ENCODE assay signal across 8 cellular contexts in the genomic region with DNA sequence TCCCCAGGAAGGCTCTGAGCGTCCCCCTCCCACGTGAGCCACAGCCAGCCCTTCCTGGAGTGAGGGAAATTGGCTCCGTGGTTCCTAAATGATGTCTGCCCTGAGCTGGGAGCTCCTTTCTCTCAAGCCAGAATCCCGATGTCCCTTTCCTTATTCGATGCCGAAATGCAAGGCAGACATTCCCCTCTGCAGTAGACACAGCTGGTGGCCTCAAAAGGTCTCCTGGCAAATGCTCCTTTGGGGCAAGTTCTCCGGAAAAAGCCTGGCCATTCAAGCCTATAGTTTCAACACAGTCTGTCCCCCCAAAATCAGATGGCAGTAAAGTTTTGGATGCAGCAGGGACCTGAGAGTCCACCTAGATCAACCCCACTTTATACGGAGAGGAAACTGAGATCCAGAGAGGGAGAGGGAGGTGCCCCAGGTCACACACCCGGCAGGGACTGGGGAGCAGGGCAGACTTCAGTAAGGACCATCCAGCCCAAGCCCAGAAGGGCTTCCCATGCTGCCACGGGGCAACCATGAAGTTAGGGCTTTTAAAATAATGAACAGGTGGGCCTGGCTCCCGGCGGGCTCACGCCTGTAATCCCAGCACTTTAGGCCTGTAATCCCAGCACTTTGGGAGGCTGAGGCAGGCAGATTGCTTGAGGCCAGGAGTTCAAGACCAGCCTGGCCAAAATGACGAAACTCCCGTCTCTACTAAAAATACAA.
A peak's percentile ranks its signal among the peaks of the same experiment; 100 is the strongest.
DNase-seq lines count a peak whose midpoint lies in the region; ATAC-seq and TF ChIP-seq lines count a peak whose summit lies in the region.

No MANE protein-coding gene starts in this region.

- H3K4me2 ChIP-seq in parathyroid adenoma (ENCODE audit: low read length), result peak overlapping the region; percentile 85

- peak overlapping the region; percentile 54 for H2AFZ ChIP-seq in parathyroid adenoma

- ATAC-seq in GM21576 (IDR thresholded peaks at IDR 0.05; ENCODE audit: unreplicated experiment), result no peak
- no peak for ATAC-seq in HG02870 (IDR thresholded peaks at IDR 0.05; ENCODE audit: unreplicated experiment)

- peaks cover 6% of the 10 kb centered on the region for H3K79me2 ChIP-seq in parathyroid adenoma

- no peak for DNase-seq in GM06990 (ENCODE audit: extremely low read depth, insufficient read length)
- DNase-seq in NT2/D1 (ENCODE audit: low read depth, low spot score), result no peak
- no peak for DNase-seq in epithelial cell of proximal tubule (ENCODE audit: low read depth)
- DNase-seq in EL, result no peak
- no peak for DNase-seq in mesenteric fat pad (ENCODE audit: low spot score)

- H3K4me1 ChIP-seq in NT2/D1 (ENCODE audit: insufficient read depth, insufficient read length) (no peaks in the 10 kb centered on the region), parathyroid adenoma (peaks cover 3% of the 10 kb centered on the region)

- TF ChIP-seq CTCF in GM06990 (IDR thresholded peaks at IDR 0.05; ENCODE audit: insufficient read depth, low read length, poor library complexity, severe bottlenecking) (no peak), epithelial cell of proximal tubule (conservative IDR thresholded peaks at IDR 0.05; ENCODE audit: low read depth, low read length) (no peak), parathyroid adenoma (IDR thresholded peaks at IDR 0.05) (no peak)

- H3K9me3 ChIP-seq in NT2/D1 (ENCODE audit: insufficient read depth, low read length) (peaks cover 22% of the 10 kb centered on the region), parathyroid adenoma (ENCODE audit: control insufficient read depth, low read length) (no peaks in the 10 kb centered on the region)

- H3K36me3 ChIP-seq in GM06990 (ENCODE audit: control insufficient read depth, insufficient read depth, low read length), result no peaks in the 10 kb centered on the region
- H3K36me3 ChIP-seq in NT2/D1 (ENCODE audit: insufficient read depth, insufficient read length, low read length), result peaks cover 9% of the 10 kb centered on the region
- no peaks in the 10 kb centered on the region for H3K36me3 ChIP-seq in parathyroid adenoma (ENCODE audit: control insufficient read depth, insufficient read depth, low read length)

- peak overlapping the region; percentile 69 for H3K9ac ChIP-seq in NT2/D1 (ENCODE audit: insufficient read length, low read depth)
- no peak overlapping the region for H3K9ac ChIP-seq in parathyroid adenoma

- H3K27me3 ChIP-seq in GM06990 (replicated peaks; ENCODE audit: control insufficient read depth, insufficient read depth, low read length) (no peaks in the 10 kb centered on the region), NT2/D1 (ENCODE audit: insufficient read depth, insufficient read length) (no peaks in the 10 kb centered on the region), parathyroid adenoma (ENCODE audit: control insufficient read depth, insufficient read depth, low read length) (no peaks in the 10 kb centered on the region)

- H3K27ac ChIP-seq in parathyroid adenoma, result no peak overlapping the region

- H3K4me3 ChIP-seq in GM06990 (replicated peaks; ENCODE audit: low read depth, low read length) (peak overlapping the region; percentile 79), NT2/D1 (ENCODE audit: insufficient read length, low read depth) (peak overlapping the region; percentile 40), epithelial cell of proximal tubule (ENCODE audit: low read depth, low read length) (peak overlapping the region; percentile 65), parathyroid adenoma (ENCODE audit: low read depth, low read length) (peak overlapping the region; percentile 51)
